28 cellular contexts compared by ENCODE assay signal in the genomic region with DNA sequence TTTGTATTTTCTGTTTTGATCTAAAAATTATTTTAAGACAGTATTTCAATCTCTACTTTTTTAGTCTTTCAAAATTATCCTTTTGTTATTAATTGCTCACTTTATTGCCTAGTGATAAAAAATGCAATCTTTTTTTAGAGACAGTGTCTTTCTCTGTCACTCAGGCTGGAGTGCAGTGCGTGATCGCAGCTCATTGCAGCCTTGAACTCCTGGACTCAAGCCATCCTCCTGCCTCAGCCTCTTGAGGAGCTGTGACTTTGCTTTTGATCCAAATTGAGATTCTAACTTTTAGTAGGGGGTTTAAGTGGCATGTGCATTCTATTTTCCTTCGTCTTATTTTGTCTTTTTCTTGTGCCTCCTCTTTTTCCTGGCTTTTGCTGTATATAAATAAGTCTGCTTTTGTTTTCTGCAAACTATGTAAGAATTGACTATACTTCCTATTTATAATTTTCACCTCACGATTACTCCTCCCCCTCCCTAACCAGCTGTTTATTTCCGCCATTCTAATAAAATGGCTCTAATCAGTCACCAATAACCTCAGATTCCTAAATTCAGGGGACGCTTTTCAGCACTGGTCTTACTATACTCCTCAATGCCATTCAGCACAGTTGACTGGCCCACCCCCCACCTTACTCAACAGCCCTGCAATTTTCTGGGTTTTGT.
"Had no signal": no experiment of that assay in that cellular context is flagged by ENCODE, and none has a peak within 500 bp of the region (broad histone marks: within the 10 kb centered on the region; RNA-seq: fewer than 3 reads in every experiment).

No MANE protein-coding gene starts in this region.

- H3K4me3 Mint-ChIP-seq: activated CD4-positive, alpha-beta T cell treated with anti-CD3 and anti-CD28 coated beads for 36 hours; activated naive CD8-positive, alpha-beta T cell; activated T-cell treated with anti-CD3 and anti-CD28 coated beads, Interleukin-2, amount 50 U/mL, for 24 hours; central memory CD8-positive, alpha-beta T cell; endodermal cell; neural crest cell; stimulated activated naive CD8-positive, alpha-beta T cell treated with anti-CD3 and anti-CD28 coated beads, Interleukin-15, amount 100 ng/mL, for 72 hours; WTC11 had no signal

- H3K4me3 ChIP-seq: coronary artery, esophagus squamous epithelium, gastroesophageal sphincter, lung, tibial nerve had no signal

- FAIRE-seq: astrocyte had no signal

- DNase-seq: activated CD4-positive, alpha-beta T cell treated with anti-CD3 and anti-CD28 coated beads for 36 hours; activated CD4-positive, alpha-beta T cell treated with anti-CD3 and anti-CD28 coated beads, Interleukin-2, amount 50 U/mL, for 4 hours; activated CD8-positive, alpha-beta memory T cell treated with anti-CD3 and anti-CD28 coated beads for 24 hours; activated CD8-positive, alpha-beta memory T cell treated with anti-CD3 and anti-CD28 coated beads, Interleukin-2, amount 50 U/mL, for 4 hours; activated naive CD4-positive, alpha-beta T cell; activated T-cell treated with anti-CD3 and anti-CD28 coated beads, Interleukin-2, amount 50 U/mL, for 24 hours; endodermal cell; esophagus squamous epithelium; head of caudate nucleus; hypothalamus; left colon; naive thymus-derived CD4-positive, alpha-beta T cell; occipital lobe; stimulated activated CD4-positive, alpha-beta T cell treated with anti-CD3 and anti-CD28 coated beads, Interleukin-1b, Interleukin-23, amount 100 ng/mL, for 48 hours; stimulated activated naive CD8-positive, alpha-beta T cell treated with anti-CD3 and anti-CD28 coated beads, Interleukin-15, amount 100 ng/mL, for 72 hours; T-helper 1 cell; T-helper 9 cell had no signal

- H3K27ac ChIP-seq: coronary artery, esophagus squamous epithelium, gastroesophageal sphincter had no signal

- H3K36me3 Mint-ChIP-seq: WTC11 had no signal

- H3K27ac Mint-ChIP-seq: activated CD4-positive, alpha-beta T cell treated with anti-CD3 and anti-CD28 coated beads for 36 hours; activated naive CD8-positive, alpha-beta T cell; activated T-cell treated with anti-CD3 and anti-CD28 coated beads, Interleukin-2, amount 50 U/mL, for 24 hours; activated T-helper 2 cell treated with anti-CD3 and anti-CD28 coated beads, Interferon-gamma antibody, Interleukin-2, Interleukin-4, amounts not matched to agents 10 μg/mL and 5 μg/mL and 100 μg/mL, durations not matched to agents 14 hours and 24 hours and 36 hours; endodermal cell; progenitor cell of endocrine pancreas; WTC11 had no signal

- H3K9me3 ChIP-seq: esophagus squamous epithelium, gastroesophageal sphincter, tibial nerve had no signal

- ATAC-seq: activated CD4-positive, alpha-beta T cell treated with anti-CD3 and anti-CD28 coated beads for 36 hours; gastroesophageal sphincter; naive thymus-derived CD4-positive, alpha-beta T cell; stimulated activated naive CD8-positive, alpha-beta T cell treated with anti-CD3 and anti-CD28 coated beads, Interleukin-15, amount 100 ng/mL, for 72 hours; WTC11 had no signal

- H3K27me3 Mint-ChIP-seq: activated CD4-positive, alpha-beta T cell treated with anti-CD3 and anti-CD28 coated beads for 36 hours; activated naive CD8-positive, alpha-beta T cell; activated T-cell treated with anti-CD3 and anti-CD28 coated beads, Interleukin-2, amount 50 U/mL, for 24 hours; central memory CD8-positive, alpha-beta T cell; naive thymus-derived CD4-positive, alpha-beta T cell; stimulated activated naive CD8-positive, alpha-beta T cell treated with anti-CD3 and anti-CD28 coated beads, Interleukin-15, amount 100 ng/mL, for 72 hours had no signal

- H3K9me3 Mint-ChIP-seq: activated T-cell treated with anti-CD3 and anti-CD28 coated beads, Interleukin-2, amount 50 U/mL, for 24 hours; activated T-helper 2 cell treated with anti-CD3 and anti-CD28 coated beads, Interferon-gamma antibody, Interleukin-2, Interleukin-4, amounts not matched to agents 10 μg/mL and 5 μg/mL and 100 μg/mL, durations not matched to agents 14 hours and 24 hours and 36 hours; central memory CD8-positive, alpha-beta T cell; endodermal cell; naive thymus-derived CD4-positive, alpha-beta T cell; neural crest cell; stimulated activated naive CD8-positive, alpha-beta T cell treated with anti-CD3 and anti-CD28 coated beads, Interleukin-15, amount 100 ng/mL, for 72 hours; WTC11 had no signal

- H3K27me3 ChIP-seq: esophagus squamous epithelium, gastroesophageal sphincter, tibial nerve had no signal

- H3K4me1 Mint-ChIP-seq: endodermal cell, neural crest cell had no signal
